8 cellular contexts compared by ENCODE assay signal in genomic region chr1:100132566-100133477, GRCh38. TPM values are rescaled to one million over a fixed set of nuclear protein-coding genes. Genes with fewer than 3 reads are reported as not detected.
A peak's percentile ranks its signal among the peaks of the same experiment; 100 is the strongest.
DNase-seq lines count a peak whose midpoint lies in the region; ATAC-seq and TF ChIP-seq lines count a peak whose summit lies in the region.

SASS6 (minus strand) TSS chr1:100132930; CDS start chr1:100132814, 116 bp downstream.
TRMT13 (plus strand) TSS chr1:100133163; CDS start chr1:100133169, 6 bp downstream.

- H3K4me3 ChIP-seq in CD8-positive, alpha-beta T cell (ENCODE audit: low read depth, low read length): peak within 1 kb of the TSS; percentile 83
- peak within 1 kb of the TSS; percentile 86 for H3K4me3 ChIP-seq in lung

- WGBS in lung, 2 donors: 0% methylated on average over 57 of the region's 57 CpGs

- no peaks in the 10 kb centered on the region for H3K27me3 Mint-ChIP-seq in CD8-positive, alpha-beta T cell (ENCODE audit: low read depth)

- H3K4me1 Mint-ChIP-seq in CD8-positive, alpha-beta T cell (ENCODE audit: low read depth): peaks cover 44% of the 10 kb centered on the region

- peak within 1 kb of the TSS; percentile 72 for H3K27ac ChIP-seq in CD8-positive, alpha-beta T cell (ENCODE audit: low read depth, low read length)
- H3K27ac ChIP-seq in lung (ENCODE audit: low read depth in 1 of 2, low read length in 1 of 2): peak within 1 kb of the TSS; percentile 55 to 68

- POLR2A ChIA-PET in CD8-positive, alpha-beta T cell (lab: Charles Lee): interaction anchor here (0.6 to 1.8 kb wide), 8 partner anchors 8 to 367 kb away, joined by 3 to 12 read pairs (median 4); partner anchors contain the start of genes FRRS1, RTCA and SLC35A3

- H3K27me3 ChIP-seq in CD8-positive, alpha-beta T cell (ENCODE audit: insufficient read depth, low read length): no peaks in the 10 kb centered on the region
- no peaks in the 10 kb centered on the region for H3K27me3 ChIP-seq in lung (ENCODE audit: control insufficient read depth, insufficient read depth)

- H3K36me3 Mint-ChIP-seq in CD8-positive, alpha-beta T cell: peaks cover 22% of the 10 kb centered on the region

- ATAC-seq in CD8-positive, alpha-beta T cell: peak; percentile 97
- ATAC-seq in GM19467 (IDR thresholded peaks at IDR 0.05; ENCODE audit: unreplicated experiment) (peak; percentile 91), lung (ENCODE audit: insufficient read depth, low FRiP score) (peak; percentile 98)

- peak within 1 kb of the TSS; percentile 99 for H3K4me3 Mint-ChIP-seq in CD8-positive, alpha-beta T cell

- H3K9me3 Mint-ChIP-seq in CD8-positive, alpha-beta T cell: no peaks in the 10 kb centered on the region

- intact Hi-C loops in CD8-positive, alpha-beta T cell (cut with DNase I, micrococcal nuclease): loop anchor here (1.0 to 5.0 kb wide), 16 partner anchors 94 to 762 kb away; partner anchors contain the start of genes AGL (in 2 of the 2), DBT (in 2 of the 2), RTCA (in 2 of the 2) and CDC14A (in 1 of the 2)

- H3K36me3 ChIP-seq in CD8-positive, alpha-beta T cell (ENCODE audit: insufficient read depth, low read length): peaks cover 6% of the 10 kb centered on the region
- H3K36me3 ChIP-seq in lung (ENCODE audit: control insufficient read depth in 2 of 2, insufficient read depth in 2 of 2, low read length in 2 of 2): peaks cover 2 to 5% of the 10 kb centered on the region in 2 donors

- no peak for TF ChIP-seq CTCF in CD8-positive, alpha-beta T cell (IDR thresholded peaks at IDR 0.05)
- no peak for TF ChIP-seq CTCF in lung (IDR thresholded peaks at IDR 0.05; ENCODE audit: control extremely low read depth, extremely low read depth)

- CTCF ChIA-PET in CD8-positive, alpha-beta T cell (lab: Charles Lee): interaction anchor here (0.8 to 0.9 kb wide), 2 partner anchors 321 to 326 kb away, joined by 3 to 4 read pairs; no protein-coding TSS in a partner anchor

- peak; percentile 86 to 97 (median 91) for DNase-seq in CD8-positive, alpha-beta T cell
- DNase-seq in HS-27A (ENCODE audit: low read depth) (peak; percentile 94), NK-92 (lab: John Stamatoyannopoulos, UW; ENCODE audit: unreplicated experiment) (peak; percentile 62), lung (ENCODE audit: low spot score) (peak; percentile 98)
- peak; percentile 85 to 88 for DNase-seq in activated CD8-positive, alpha-beta memory T cell treated with anti-CD3 and anti-CD28 coated beads for 1 hour (ENCODE audit: extremely low read depth in 1 of 2, low read depth in 1 of 2)
- DNase-seq in effector CD4-positive, alpha-beta T cell: peak; percentile 95
- DNase-seq in stimulated activated CD4-positive, alpha-beta T cell treated with anti-CD3 and anti-CD28 coated beads, TNF-alpha, amount 100 ng/mL, for 4 hours (ENCODE audit: low read depth in 3 of 3): peak; percentile 76 to 91 (median 90)

- peak within 1 kb of the TSS; percentile 98 for H3K27ac Mint-ChIP-seq in CD8-positive, alpha-beta T cell

- no peaks in the 10 kb centered on the region for H3K9me3 ChIP-seq in CD8-positive, alpha-beta T cell (ENCODE audit: low read length)
- H3K9me3 ChIP-seq in lung (ENCODE audit: control insufficient read depth in 2 of 2, insufficient read depth in 1 of 2, low read length in 1 of 2): no peaks in the 10 kb centered on the region

- peaks cover 14% of the 10 kb centered on the region for H3K4me1 ChIP-seq in CD8-positive, alpha-beta T cell (ENCODE audit: insufficient read depth, low read length)
- H3K4me1 ChIP-seq in lung (ENCODE audit: control insufficient read depth in 2 of 2, insufficient read depth in 2 of 2, low read length in 2 of 2): peaks cover 4 to 9% of the 10 kb centered on the region in 2 donors

RNA-seq across cellular contexts. Expression of gene SASS6, which starts in this region (rescaled TPM):
- total RNA-seq in CD8-positive, alpha-beta T cell: 1 to 10 TPM; 1.2 TPM
- total RNA-seq in lung: 1 to 10 TPM; 1.9 to 4.6 TPM
- 1 to 10 TPM; 1.3 to 2.0 TPM for polyA plus RNA-seq in lung

RNA-seq across cellular contexts. Expression of gene TRMT13, which starts in this region (rescaled TPM):
- total RNA-seq in CD8-positive, alpha-beta T cell: 1 to 10 TPM; 6.5 to 7.2 TPM
- total RNA-seq in lung: 10 to 100 TPM; 11.5 to 45.1 TPM
- 10 to 100 TPM in 1 of 2 donors, 1 to 10 TPM in 1; 7.6 to 13.0 TPM for polyA plus RNA-seq in lung

Comparison
In these comparisons a context has a peak if more than half of its experiments do, and no peak if none do; other contexts are left out.
1. Peak in every context shown above with its lines: DNase-seq, ATAC-seq, H3K4me3 ChIP-seq and H3K27ac ChIP-seq.